Comparison of ENCODE assay signal across 1 cellular context in genomic region chr3:49413338-49413734, GRCh38.
TF ChIP-seq lines count a peak whose summit lies in the region.

No MANE protein-coding gene starts in this region.

TF ChIP-seq in endothelial cell of umbilical vein, 7 proteins besides CTCF, POLR2A, EP300 and RAD21:
- no peak for TF ChIP-seq FOS (IDR thresholded peaks at IDR 0.05; ENCODE audit: borderline replicate concordance, insufficient read depth, low read length)
- TF ChIP-seq EZH2 (IDR thresholded peaks at IDR 0.05; ENCODE audit: borderline replicate concordance, low read depth, low read length, severe bottlenecking), result no peak
- no peak for TF ChIP-seq MAX (IDR thresholded peaks at IDR 0.05; ENCODE audit: insufficient read depth, insufficient read length)
- no peak for TF ChIP-seq GATA2 (IDR thresholded peaks at IDR 0.05; ENCODE audit: insufficient read depth, insufficient read length, low read depth, low read length)
- no peak for TF ChIP-seq MYC (IDR thresholded peaks at IDR 0.05; ENCODE audit: low read depth, low read length)
- no peak for TF ChIP-seq POLR2AphosphoS5 (IDR thresholded peaks at IDR 0.05; ENCODE audit: insufficient read depth, low read depth, low read length)
- no peak for TF ChIP-seq JUN (IDR thresholded peaks at IDR 0.05; ENCODE audit: borderline replicate concordance, insufficient read depth, insufficient read length, low read depth)
